Comparison of ENCODE assay signal across 13 cellular contexts in the genomic region with DNA sequence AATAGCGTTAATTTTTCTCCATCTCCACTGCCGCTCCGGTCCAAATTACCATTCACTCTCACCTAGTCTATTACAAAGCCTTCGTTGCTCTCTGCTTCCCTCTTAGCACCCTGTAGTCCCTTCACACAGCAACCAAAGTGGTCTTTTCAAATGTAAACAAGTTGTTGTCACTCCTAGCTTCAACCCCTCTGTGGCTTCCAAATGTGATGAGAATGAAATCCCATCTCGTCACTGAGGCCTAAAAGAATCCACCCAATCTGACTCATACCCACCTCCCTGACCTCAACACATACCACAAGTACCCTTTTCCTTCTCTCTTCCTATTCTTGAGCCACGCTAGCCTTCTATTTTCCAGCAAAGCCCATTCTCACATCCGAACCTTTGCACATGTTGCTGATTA. TPM values are rescaled to one million over a fixed set of nuclear protein-coding genes. Genes with fewer than 3 reads are reported as not detected.
DNase-seq lines count a peak whose midpoint lies in the region; ATAC-seq, FAIRE-seq and TF ChIP-seq lines count a peak whose summit lies in the region.
"Had no signal": no experiment of that assay in that cellular context is flagged by ENCODE, and none has a peak within 500 bp of the region (broad histone marks: within the 10 kb centered on the region; RNA-seq: fewer than 3 reads in every experiment).

No MANE protein-coding gene starts in this region.

- DNase-seq in AG08395 (ENCODE audit: low spot score) (peak; percentile 15), GM23338 (ENCODE audit: low spot score) (peak; percentile 47), iris pigment epithelial cell (ENCODE audit: low read depth) (peak; percentile 34), LoVo (ENCODE audit: low spot score) (no peak), small intestine (no peak), DMS153 treated with DMSO at 0.1 percent for 48 hours (lab: John Stamatoyannopoulos, UW; ENCODE audit: unreplicated experiment) (no peak)
- DNase-seq in activated CD8-positive, alpha-beta T cell treated with anti-CD3 and anti-CD28 coated beads for 36 hours = no peak
- DNase-seq: activated CD4-positive, CD25-positive, alpha-beta regulatory T cell treated with anti-CD3 and anti-CD28 coated beads, Interleukin-2, amount 50 U/mL, for 72 hours; NCI-H446 treated with DMSO at 0.1 percent for 48 hours; SHP77 had no signal

- H3K36me3 Mint-ChIP-seq in GM23338 (ENCODE audit: low read depth) = peaks cover 6% of the 10 kb centered on the region; the same call in 2 of the 3 replicates
- peaks cover 33% of the 10 kb centered on the region for H3K36me3 Mint-ChIP-seq in activated CD8-positive, alpha-beta T cell treated with anti-CD3 and anti-CD28 coated beads for 36 hours (ENCODE audit: low read depth)

- H3K27ac Mint-ChIP-seq in GM23338 = peak overlapping the region; percentile 64
- H3K27ac Mint-ChIP-seq in activated CD8-positive, alpha-beta T cell treated with anti-CD3 and anti-CD28 coated beads for 36 hours = peak overlapping the region; percentile 9

- H3K27me3 Mint-ChIP-seq in GM23338 (ENCODE audit: insufficient read depth, low read depth, poor library complexity) = peaks cover 18% of the 10 kb centered on the region
- H3K27me3 Mint-ChIP-seq in activated CD8-positive, alpha-beta T cell treated with anti-CD3 and anti-CD28 coated beads for 36 hours = no peaks in the 10 kb centered on the region

- intact Hi-C loops in activated CD8-positive, alpha-beta T cell treated with anti-CD3 and anti-CD28 coated beads for 36 hours (cut with micrococcal nuclease) = loop anchor here (5.0 to 10.0 kb wide), 2 partner anchors 141 to 181 kb away; a partner anchor contains a TSS

- no peak for FAIRE-seq in small intestine (lab: Jason Lieb, UNC)

- H3K4me2 ChIP-seq in GM23338 = peak overlapping the region; percentile 19; the same call in 1 of the 2 replicates

- POLR2A ChIA-PET in activated CD8-positive, alpha-beta T cell treated with anti-CD3 and anti-CD28 coated beads for 36 hours (lab: Charles Lee) = interaction anchor here (0.6 to 1.4 kb wide), 2 partner anchors 41 to 242 kb away, joined by 3 read pairs; a partner anchor contains a TSS

- H3K9me2 ChIP-seq in GM23338 (ENCODE audit: insufficient read depth) = no peaks in the 10 kb centered on the region

- H3K27me3 ChIP-seq in GM23338 (ENCODE audit: insufficient read depth) = no peaks in the 10 kb centered on the region
- H3K27me3 ChIP-seq in small intestine (ENCODE audit: control insufficient read depth in 2 of 2, insufficient read depth in 2 of 2, low read length in 2 of 2) = no peaks in the 10 kb centered on the region
- H3K27me3 ChIP-seq: esophagus muscularis mucosa had no signal

- peaks cover 19% of the 10 kb centered on the region; the same call in 1 of the 2 replicates for H3F3A ChIP-seq in GM23338 (replicated peaks; ENCODE audit: low read depth)

- peaks cover 20% of the 10 kb centered on the region for H4K20me1 ChIP-seq in GM23338 (replicated peaks; ENCODE audit: insufficient read depth)

- peaks cover 31% of the 10 kb centered on the region for H3K79me2 ChIP-seq in GM23338 (replicated peaks; ENCODE audit: insufficient read depth)

- H3K27ac ChIP-seq in GM23338 (ENCODE audit: low read depth) (peak overlapping the region; percentile 42; the same call in 1 of the 2 replicates), small intestine (ENCODE audit: low read depth in 1 of 2, low read length in 1 of 2) (no peak overlapping the region)
- H3K27ac ChIP-seq: esophagus muscularis mucosa, thoracic aorta had no signal

- peak overlapping the region; percentile 30 for H3K4me3 Mint-ChIP-seq in GM23338
- H3K4me3 Mint-ChIP-seq in activated CD8-positive, alpha-beta T cell treated with anti-CD3 and anti-CD28 coated beads for 36 hours = peak overlapping the region; percentile 79

- H3K4me1 ChIP-seq in GM23338 (ENCODE audit: insufficient read depth) (peaks cover 28% of the 10 kb centered on the region), small intestine (ENCODE audit: control insufficient read depth in 2 of 2, insufficient read depth in 1 of 2, low read depth in 1 of 2, low read length in 1 of 2) (peaks cover 0 to 3% of the 10 kb centered on the region in 2 donors)

- TF ChIP-seq CTCF in GM23338 (conservative IDR thresholded peaks at IDR 0.05; ENCODE audit: low read depth in 2 of 2) = no peak
- no peak for TF ChIP-seq CTCF in activated CD8-positive, alpha-beta T cell treated with anti-CD3 and anti-CD28 coated beads for 36 hours (IDR thresholded peaks at IDR 0.05)

- ATAC-seq in GM23338 (peak; percentile 5), HG02623 (IDR thresholded peaks at IDR 0.05; ENCODE audit: unreplicated experiment) (no peak)
- no peak for ATAC-seq in activated CD8-positive, alpha-beta T cell treated with anti-CD3 and anti-CD28 coated beads for 36 hours

- H3K9me3 ChIP-seq in small intestine (ENCODE audit: control insufficient read depth, low read depth) = peaks cover 1% of the 10 kb centered on the region
- H3K9me3 ChIP-seq: esophagus muscularis mucosa, thoracic aorta had no signal

- CTCF ChIA-PET in activated CD8-positive, alpha-beta T cell treated with anti-CD3 and anti-CD28 coated beads for 36 hours (lab: Charles Lee) = no interaction called here

- peaks cover 10% of the 10 kb centered on the region; the same call in 2 of the 3 replicates for H3K9me3 Mint-ChIP-seq in GM23338
- H3K9me3 Mint-ChIP-seq in activated CD8-positive, alpha-beta T cell treated with anti-CD3 and anti-CD28 coated beads for 36 hours = no peaks in the 10 kb centered on the region

- 79 to 91% (median 86%) methylated on average over 7 of the region's 7 CpGs for WGBS in small intestine, 3 donors

- H3K4me1 Mint-ChIP-seq in GM23338 = peaks cover 43% of the 10 kb centered on the region
- H3K4me1 Mint-ChIP-seq in activated CD8-positive, alpha-beta T cell treated with anti-CD3 and anti-CD28 coated beads for 36 hours (ENCODE audit: low read depth) = peaks cover 52% of the 10 kb centered on the region

- H3K36me3 ChIP-seq in GM23338 (ENCODE audit: insufficient read depth) (peaks cover 4% of the 10 kb centered on the region; the same call in 1 of the 2 replicates), small intestine (ENCODE audit: control insufficient read depth in 2 of 2, insufficient read depth in 2 of 2, low read length in 2 of 2) (no peaks in the 10 kb centered on the region)
- H3K36me3 ChIP-seq: esophagus muscularis mucosa, thoracic aorta had no signal

- H2AFZ ChIP-seq in GM23338 = no peak overlapping the region

- no peak overlapping the region for H3K4me3 ChIP-seq in GM23338
- no peak overlapping the region for H3K4me3 ChIP-seq in small intestine (ENCODE audit: low read depth in 1 of 2, low read length in 2 of 2)
- H3K4me3 ChIP-seq: esophagus muscularis mucosa, thoracic aorta had no signal

TF ChIP-seq in GM23338, 12 proteins besides CTCF, POLR2A, EP300 and RAD21 (continues in another document):
- no peak for TF ChIP-seq NANOG (IDR thresholded peaks at IDR 0.05; ENCODE audit: borderline replicate concordance)

RNA-seq across cellular contexts. Expression of a gene that starts 2.2 kb away (rescaled TPM):
- 91.0 and 123 TPM in 2 replicates for total RNA-seq in GM23338 (2014; rRNA removed; shearing (Covaris generic))
- polyA plus RNA-seq in GM23338 (2016; fragmentation: Nextera tagmentation; extraction: Ambion mirVana) (39.4 and 41.1 TPM in 2 replicates), small intestine (10 to 100 TPM in 1 of 3 donors, 1 to 10 TPM in 2; 7.3 to 22.8 (median 7.6) TPM)
- 100 to 1,000 TPM; 108 to 117 TPM for total RNA-seq in activated CD8-positive, alpha-beta T cell treated with anti-CD3 and anti-CD28 coated beads for 36 hours

RNA-seq across cellular contexts. Expression of a gene that starts 4.3 kb away (rescaled TPM):
- total RNA-seq in GM23338 (2014; rRNA removed; shearing (Covaris generic)) = 23.0 and 45.0 TPM in 2 replicates
- polyA plus RNA-seq in GM23338 (2016; fragmentation: Nextera tagmentation; extraction: Ambion mirVana) (37.3 and 39.5 TPM in 2 replicates), small intestine (100 to 1,000 TPM in 2 of 3 donors, 10 to 100 TPM in 1; 43.8 to 131 (median 114) TPM)
- total RNA-seq in activated CD8-positive, alpha-beta T cell treated with anti-CD3 and anti-CD28 coated beads for 36 hours = 100 to 1,000 TPM; 163 to 176 TPM

RNA-seq across cellular contexts. Expression of a gene that starts 25.1 kb away (rescaled TPM):
- 15.5 and 16.7 TPM in 2 replicates for total RNA-seq in GM23338 (2014; rRNA removed; shearing (Covaris generic))
- polyA plus RNA-seq in GM23338 (2016; fragmentation: Nextera tagmentation; extraction: Ambion mirVana) (32.8 and 33.3 TPM in 2 replicates), small intestine (10 to 100 TPM; 37.2 to 61.1 (median 48.1) TPM)
- total RNA-seq in activated CD8-positive, alpha-beta T cell treated with anti-CD3 and anti-CD28 coated beads for 36 hours = 10 to 100 TPM; 19.0 to 23.8 TPM

RNA-seq across cellular contexts. Expression of a gene that starts 33.5 kb away (rescaled TPM):
- 1.4 TPM in 1 of 2 replicates, not detected in the other for total RNA-seq in GM23338 (2014; rRNA removed; shearing (Covaris generic))
- polyA plus RNA-seq in GM23338 (2016; fragmentation: Nextera tagmentation; extraction: Ambion mirVana) (0.21 and 0.32 TPM in 2 replicates), small intestine (10 to 100 TPM in 2 of 3 donors, 1 to 10 TPM in 1; 2.0 to 13.5 (median 12.5) TPM)
- not detected for total RNA-seq in activated CD8-positive, alpha-beta T cell treated with anti-CD3 and anti-CD28 coated beads for 36 hours

RNA-seq across cellular contexts. Expression of a gene that starts 33.6 kb away (rescaled TPM):
- 4.1 and 6.8 TPM in 2 replicates for total RNA-seq in GM23338 (2014; rRNA removed; shearing (Covaris generic))
- polyA plus RNA-seq in GM23338 (2016; fragmentation: Nextera tagmentation; extraction: Ambion mirVana) = 3.7 and 4.0 TPM in 2 replicates
- 1 to 10 TPM; 2.0 to 2.5 TPM for total RNA-seq in activated CD8-positive, alpha-beta T cell treated with anti-CD3 and anti-CD28 coated beads for 36 hours
- 10 to 100 TPM; 37.5 to 77.8 (median 46.3) TPM for polyA plus RNA-seq in small intestine

Comparison
In these comparisons a context has a peak if more than half of its experiments do, and no peak if none do; other contexts are left out.
1. DNase-seq: peak in AG08395 (single experiment), GM23338 (single experiment) and iris pigment epithelial cell (single experiment); none in activated CD8-positive, alpha-beta T cell treated with anti-CD3 and anti-CD28 coated beads for 36 hours (single experiment), LoVo (single experiment), small intestine (single experiment) and DMS153 treated with DMSO at 0.1 percent for 48 hours (single experiment).